16 cellular contexts compared by ENCODE assay signal in genomic region chr1:58570817-58571216, GRCh38. TPM values are rescaled to one million over a fixed set of nuclear protein-coding genes. Genes with fewer than 3 reads are reported as not detected.
A peak's percentile ranks its signal among the peaks of the same experiment; 100 is the strongest.
DNase-seq lines count a peak whose midpoint lies in the region; ATAC-seq and TF ChIP-seq lines count a peak whose summit lies in the region.
"Had no signal": no experiment of that assay in that cellular context is flagged by ENCODE, and none has a peak within 500 bp of the region (broad histone marks: within the 10 kb centered on the region; RNA-seq: fewer than 3 reads in every experiment).

No MANE protein-coding gene starts in this region.

- no peak overlapping the region for H3K27ac Mint-ChIP-seq in activated T-cell treated with anti-CD3 and anti-CD28 coated beads, Interleukin-2, amount 50 U/mL, for 72 hours

- H3K27me3 ChIP-seq in right atrium auricular region = peaks cover 1 to 3% of the 10 kb centered on the region in 2 donors
- peaks cover 0 to 71% (median 61%) of the 10 kb centered on the region in 7 donors for H3K27me3 ChIP-seq in heart right ventricle
- peaks cover 0 to 44% (median 16%) of the 10 kb centered on the region in 45 donors for H3K27me3 ChIP-seq in dorsolateral prefrontal cortex
- H3K27me3 ChIP-seq in neutrophil = no peaks in the 10 kb centered on the region
- H3K27me3 ChIP-seq: SJCRH30 had no signal

- peak; percentile 55 for DNase-seq in right atrium auricular region (ENCODE audit: low spot score)
- DNase-seq in heart right ventricle = no peak
- DNase-seq in dorsolateral prefrontal cortex = peak in 4 of 10 donors; percentile 31 to 50 (median 41)
- no peak for DNase-seq in foreskin fibroblast
- DNase-seq in activated T-cell treated with anti-CD3 and anti-CD28 coated beads, Interleukin-2, amount 50 U/mL, for 72 hours = no peak
- DNase-seq in NCI-H526 (lab: John Stamatoyannopoulos, UW) = no peak
- DNase-seq in AG08396 (ENCODE audit: low spot score) = no peak
- DNase-seq: DMS153, Karpas-422, NCI-H1417 treated with DMSO at 0.1 percent for 48 hours, NCI-H2081, NCI-H510A treated with DMSO at 0.1 percent for 48 hours, RPMI8226 had no signal

- H3K4me3 Mint-ChIP-seq in activated T-cell treated with anti-CD3 and anti-CD28 coated beads, Interleukin-2, amount 50 U/mL, for 72 hours = no peak overlapping the region

- H3K4me3 ChIP-seq in right atrium auricular region (no peak overlapping the region), heart right ventricle (no peak overlapping the region), dorsolateral prefrontal cortex (no peak overlapping the region), neutrophil (ENCODE audit: low read depth in 1 of 2, low read length in 1 of 2) (no peak overlapping the region), foreskin fibroblast (ENCODE audit: low read depth in 1 of 2, low read length in 2 of 2) (no peak overlapping the region)
- H3K4me3 ChIP-seq: SJCRH30 had no signal

- no peak for TF ChIP-seq CTCF in right atrium auricular region (IDR thresholded peaks at IDR 0.05)
- no peak for TF ChIP-seq CTCF in heart right ventricle (IDR thresholded peaks at IDR 0.05)
- peak in 2 of 56 donors; percentile 10 to 32 for TF ChIP-seq CTCF in dorsolateral prefrontal cortex (IDR thresholded peaks at IDR 0.05 in 54 of 56, conservative IDR thresholded peaks at IDR 0.05 in 2 of 56; ENCODE audit: low read depth in 1 of 56, partially characterized antibody in 56 of 56)
- TF ChIP-seq CTCF in neutrophil (IDR thresholded peaks at IDR 0.05) = no peak
- TF ChIP-seq CTCF in foreskin fibroblast (IDR thresholded peaks at IDR 0.05; ENCODE audit: low read depth, low read length) = no peak

- no peak overlapping the region for H3K27ac ChIP-seq in right atrium auricular region
- H3K27ac ChIP-seq in heart right ventricle = no peak overlapping the region
- peak overlapping the region in 34 of 59 donors; percentile 1 to 77 (median 38) for H3K27ac ChIP-seq in dorsolateral prefrontal cortex
- peak overlapping the region; percentile 26 for H3K27ac ChIP-seq in neutrophil
- H3K27ac ChIP-seq: 22Rv1, SJCRH30 had no signal

- H3K36me3 ChIP-seq in right atrium auricular region (no peaks in the 10 kb centered on the region), heart right ventricle (no peaks in the 10 kb centered on the region), neutrophil (no peaks in the 10 kb centered on the region)
- H3K36me3 ChIP-seq: SJCRH30 had no signal

- H3K27me3 Mint-ChIP-seq in activated T-cell treated with anti-CD3 and anti-CD28 coated beads, Interleukin-2, amount 50 U/mL, for 72 hours (ENCODE audit: low read depth) = peaks cover 82% of the 10 kb centered on the region

- H3K4me1 ChIP-seq in right atrium auricular region (peaks cover 0 to under 1% of the 10 kb centered on the region in 2 donors), heart right ventricle (peaks cover 0 to 7% (median 0%) of the 10 kb centered on the region in 9 donors), neutrophil (ENCODE audit: control insufficient read depth in 1 of 2, insufficient read depth in 1 of 2, low read depth in 1 of 2, low read length in 1 of 2) (peaks cover 52 to 57% of the 10 kb centered on the region in 2 experiments)
- H3K4me1 ChIP-seq: SJCRH30 had no signal

- no peak for ATAC-seq in heart right ventricle
- ATAC-seq in activated T-cell treated with anti-CD3 and anti-CD28 coated beads, Interleukin-2, amount 50 U/mL, for 72 hours (replicated peaks in 1 of 2) = no peak

- intact Hi-C loops in heart right ventricle (cut with DNase I) = no loop called here
- intact Hi-C loops in dorsolateral prefrontal cortex (cut with DNase I) = loop anchor here in 1 of 2 donors (5.0 kb wide), 1 partner anchor 81 kb away; no protein-coding TSS in a partner anchor

- no peaks in the 10 kb centered on the region for H3K9me3 ChIP-seq in right atrium auricular region
- no peaks in the 10 kb centered on the region for H3K9me3 ChIP-seq in heart right ventricle
- no peaks in the 10 kb centered on the region for H3K9me3 ChIP-seq in neutrophil
- H3K9me3 ChIP-seq: SJCRH30 had no signal

- 91 to 93% methylated on average over 2 of the region's 2 CpGs for WGBS in heart right ventricle, 2 donors

- peaks cover 24% of the 10 kb centered on the region for H3K4me1 Mint-ChIP-seq in activated T-cell treated with anti-CD3 and anti-CD28 coated beads, Interleukin-2, amount 50 U/mL, for 72 hours (ENCODE audit: low read depth)

- peaks cover 0 to 2% of the 10 kb centered on the region in 2 donors for H3K36me3 Mint-ChIP-seq in activated T-cell treated with anti-CD3 and anti-CD28 coated beads, Interleukin-2, amount 50 U/mL, for 72 hours (ENCODE audit: insufficient read depth in 2 of 2)

- no peaks in the 10 kb centered on the region for H3K9me3 Mint-ChIP-seq in activated T-cell treated with anti-CD3 and anti-CD28 coated beads, Interleukin-2, amount 50 U/mL, for 72 hours

RNA-seq across cellular contexts. Expression of gene TACSTD2, which starts 6.2 kb away (rescaled TPM):
- total RNA-seq in right atrium auricular region (under 1 TPM in 1 of 2 donors, not detected in 1; 0.71 TPM), heart right ventricle (under 1 TPM in 7 of 10 donors, not detected in 3; 0.14 to 0.35 (median 0.19) TPM), dorsolateral prefrontal cortex (under 1 TPM in 46 of 120 experiments, not detected in 74; 0.18 to 0.63 (median 0.28) TPM)
- polyA plus RNA-seq in heart right ventricle = under 1 TPM; 0.22 to 0.28 TPM
- total RNA-seq in activated T-cell treated with anti-CD3 and anti-CD28 coated beads, Interleukin-2, amount 50 U/mL, for 72 hours = under 1 TPM in 1 of 2 donors, not detected in 1; 0.21 TPM
- total RNA-seq: SJCRH30 had no signal

RNA-seq across cellular contexts. Expression of gene OMA1, which starts 24.3 kb away (rescaled TPM):
- total RNA-seq in right atrium auricular region (10 to 100 TPM; 27.0 to 27.3 TPM), heart right ventricle (10 to 100 TPM; 20.7 to 50.9 (median 37.4) TPM), dorsolateral prefrontal cortex (10 to 100 TPM; 12.0 to 51.9 (median 29.6) TPM)
- 10 to 100 TPM in 1 of 2 donors, 1 to 10 TPM in 1; 8.2 to 33.9 TPM for polyA plus RNA-seq in heart right ventricle
- 10 to 100 TPM; 12.2 TPM for total RNA-seq in activated T-cell treated with anti-CD3 and anti-CD28 coated beads, Interleukin-2, amount 50 U/mL, for 72 hours

Comparison
In these comparisons a context has a peak if more than half of its experiments do, and no peak if none do; other contexts are left out.
1. H3K27ac ChIP-seq: peak in dorsolateral prefrontal cortex (34 of 59) and neutrophil (single experiment); none in right atrium auricular region (0 of 2) and heart right ventricle (0 of 10).